Comparison of ENCODE assay signal across 1 cellular context in genomic region chr1:31423418-31423947, GRCh38.
TF ChIP-seq lines count a peak whose summit lies in the region.

No MANE protein-coding gene starts in this region.

TF ChIP-seq in HepG2, 621 proteins besides CTCF, POLR2A, EP300 and RAD21:
- TF ChIP-seq ZNF205 (CRISPR knock-in tag; IDR thresholded peaks at IDR 0.05) (no peak), ZBTB38 (CRISPR knock-in tag; IDR thresholded peaks at IDR 0.05) (0 out of 2 replicates have a peak, but pooled peaks have one; percentile 27), ZNF572 (CRISPR knock-in tag; IDR thresholded peaks at IDR 0.05) (peak; percentile 84; the same call in 1 of the 2 replicates), ZNF501 (CRISPR knock-in tag; IDR thresholded peaks at IDR 0.05) (peak; percentile 23; the same call in 1 of the 2 replicates), ZBTB3 (CRISPR knock-in tag; IDR thresholded peaks at IDR 0.05; ENCODE audit: borderline replicate concordance, low read depth) (no peak), ZNF512 (CRISPR knock-in tag; IDR thresholded peaks at IDR 0.05) (no peak), ZNF800 (CRISPR knock-in tag; IDR thresholded peaks at IDR 0.05) (no peak), RBFOX2 (IDR thresholded peaks at IDR 0.05; ENCODE audit: low read depth, low read length) (0 out of 2 replicates have a peak, but pooled peaks have one; percentile 36), SP2 (CRISPR knock-in tag; IDR thresholded peaks at IDR 0.05) (peak; percentile 44), ZNF670 (CRISPR knock-in tag; IDR thresholded peaks at IDR 0.05; ENCODE audit: borderline replicate concordance) (0 out of 2 replicates have a peak, but pooled peaks have one; percentile 16), ZNF687 (CRISPR knock-in tag; IDR thresholded peaks at IDR 0.05) (peak; percentile 23; the same call in 1 of the 2 replicates), ZNF790 (CRISPR knock-in tag; IDR thresholded peaks at IDR 0.05; ENCODE audit: borderline replicate concordance) (no peak), NR3C1 (CRISPR knock-in tag; IDR thresholded peaks at IDR 0.05) (no peak), HDAC6 (IDR thresholded peaks at IDR 0.05; ENCODE audit: low read depth, low read length) (no peak), ZNF280B (CRISPR knock-in tag; IDR thresholded peaks at IDR 0.05; ENCODE audit: borderline replicate concordance) (0 out of 2 replicates have a peak, but pooled peaks have one; percentile 51)
